Comparison of ENCODE assay signal across 20 cellular contexts in genomic region chr2:126175222-126175621, GRCh38.
"Had no signal": no experiment of that assay in that cellular context is flagged by ENCODE, and none has a peak within 500 bp of the region (broad histone marks: within the 10 kb centered on the region; RNA-seq: fewer than 3 reads in every experiment).

No MANE protein-coding gene starts in this region.

- H3K27ac Mint-ChIP-seq: mesothelial cell of epicardium; naive thymus-derived CD4-positive, alpha-beta T cell; nephron; stimulated activated memory B cell treated with anti-CD40 and anti-IgM and Interleukin-4, amounts not matched to agents 10 μg/mL and 1 μg/mL and 100 μg/mL, for 72 hours had no signal

- H3K27ac ChIP-seq: coronary artery, lower lobe of right lung, psoas muscle, skin epidermis, spleen, thoracic aorta, tibial nerve, upper lobe of left lung had no signal

- H3K27me3 Mint-ChIP-seq: naive thymus-derived CD4-positive, alpha-beta T cell; stimulated activated memory B cell treated with anti-CD40 and anti-IgM and Interleukin-4, amounts not matched to agents 10 μg/mL and 1 μg/mL and 100 μg/mL, for 72 hours had no signal

- H3K36me3 ChIP-seq: lower lobe of right lung, spleen, thoracic aorta, tibial nerve, upper lobe of left lung had no signal

- H3K4me1 ChIP-seq: lower lobe of right lung, psoas muscle, spleen, tibial nerve, upper lobe of left lung had no signal

- DNase-seq: dermis blood vessel endothelial cell; effector memory CD4-positive, alpha-beta T cell; left ventricle myocardium superior; lower lobe of right lung; naive thymus-derived CD4-positive, alpha-beta T cell; nucleus accumbens; psoas muscle; right cardiac atrium; spleen; stimulated activated CD4-positive, alpha-beta T cell treated with anti-CD3 and anti-CD28 coated beads, Interleukin-4, amount 100 ng/mL, for 4 hours; stimulated activated naive CD8-positive, alpha-beta T cell treated with anti-CD3 and anti-CD28 coated beads, Interleukin-15, Interleukin-2, amounts not matched to agents 100 U/mL and 50 U/mL, for 24 hours; substantia nigra; upper lobe of left lung had no signal

- H3K9me3 Mint-ChIP-seq: mesothelial cell of epicardium; nephron; stimulated activated memory B cell treated with anti-CD40 and anti-IgM and Interleukin-4, amounts not matched to agents 10 μg/mL and 1 μg/mL and 100 μg/mL, for 72 hours had no signal

- H3K4me3 ChIP-seq: coronary artery, lower lobe of right lung, psoas muscle, skin epidermis, spleen, thoracic aorta, tibial nerve, upper lobe of left lung had no signal

- H3K27me3 ChIP-seq: spleen, tibial nerve, upper lobe of left lung had no signal

- H3K4me1 Mint-ChIP-seq: naive thymus-derived CD4-positive, alpha-beta T cell; nephron; stimulated activated memory B cell treated with anti-CD40 and anti-IgM and Interleukin-4, amounts not matched to agents 10 μg/mL and 1 μg/mL and 100 μg/mL, for 72 hours had no signal

- H3K4me3 Mint-ChIP-seq: mesothelial cell of epicardium; naive thymus-derived CD4-positive, alpha-beta T cell; nephron; stimulated activated memory B cell treated with anti-CD40 and anti-IgM and Interleukin-4, amounts not matched to agents 10 μg/mL and 1 μg/mL and 100 μg/mL, for 72 hours had no signal

- H3K36me3 Mint-ChIP-seq: mesothelial cell of epicardium; naive thymus-derived CD4-positive, alpha-beta T cell; stimulated activated memory B cell treated with anti-CD40 and anti-IgM and Interleukin-4, amounts not matched to agents 10 μg/mL and 1 μg/mL and 100 μg/mL, for 72 hours had no signal

- H3K9me3 ChIP-seq: lower lobe of right lung, psoas muscle, spleen, thoracic aorta, tibial nerve, upper lobe of left lung had no signal
